8 cellular contexts compared by ENCODE assay signal in genomic region chr5:163565492-163565891, GRCh38.
DNase-seq lines count a peak whose midpoint lies in the region; ATAC-seq, FAIRE-seq and TF ChIP-seq lines count a peak whose summit lies in the region.

No MANE protein-coding gene starts in this region.

- H3K4me1 Mint-ChIP-seq in activated naive CD8-positive, alpha-beta T cell treated with anti-CD3 and anti-CD28 coated beads, Interleukin-2, amount 50 U/mL, for 24 hours = peaks cover 28% of the 10 kb centered on the region

- no peak for FAIRE-seq in small intestine (lab: Jason Lieb, UNC)

- H3K9me3 Mint-ChIP-seq in activated naive CD8-positive, alpha-beta T cell treated with anti-CD3 and anti-CD28 coated beads, Interleukin-2, amount 50 U/mL, for 24 hours = no peaks in the 10 kb centered on the region

- WGBS in tibial nerve, 2 donors = 3% methylated on average over 11 of the region's 11 CpGs
- 4 to 7% (median 5%) methylated on average over 11 of the region's 11 CpGs for WGBS in small intestine, 3 donors

- peaks cover 52% of the 10 kb centered on the region for H3K27me3 Mint-ChIP-seq in activated naive CD8-positive, alpha-beta T cell treated with anti-CD3 and anti-CD28 coated beads, Interleukin-2, amount 50 U/mL, for 24 hours

- TF ChIP-seq EP300 in tibial nerve (IDR thresholded peaks at IDR 0.05) = no peak

- H3K4me3 ChIP-seq in ACC112 (ENCODE audit: low read depth, low read length) (peak overlapping the region; percentile 75), tibial nerve (peak overlapping the region in 3 of 4 donors; percentile 10 to 43 (median 31)), small intestine (ENCODE audit: low read depth in 1 of 2, low read length in 2 of 2) (peak overlapping the region in 1 of 2 donors; percentile 11)

- DNase-seq in activated naive CD8-positive, alpha-beta T cell treated with anti-CD3 and anti-CD28 coated beads, Interleukin-2, amount 50 U/mL, for 24 hours = no peak
- peak; percentile 73 for DNase-seq in islet precursor cell
- no peak for DNase-seq in tibial nerve (ENCODE audit: low spot score in 2 of 2)
- DNase-seq in HCEC 1CT = no peak
- DNase-seq in NCI-H446 treated with DMSO at 0.1 percent for 48 hours (lab: John Stamatoyannopoulos, UW) = no peak
- no peak for DNase-seq in small intestine

- H2AFZ ChIP-seq in ACC112 (ENCODE audit: low read length, unreplicated experiment) = peak overlapping the region; percentile 63

- H3K9me3 ChIP-seq in tibial nerve = no peaks in the 10 kb centered on the region
- H3K9me3 ChIP-seq in small intestine (ENCODE audit: control insufficient read depth, low read depth) = no peaks in the 10 kb centered on the region

- H3K4me3 Mint-ChIP-seq in activated naive CD8-positive, alpha-beta T cell treated with anti-CD3 and anti-CD28 coated beads, Interleukin-2, amount 50 U/mL, for 24 hours = peak overlapping the region; percentile 49

- H3K27ac ChIP-seq in ACC112 (ENCODE audit: low read depth, low read length) = no peak overlapping the region
- H3K27ac ChIP-seq in tibial nerve = no peak overlapping the region
- H3K27ac ChIP-seq in small intestine (ENCODE audit: low read depth in 1 of 2, low read length in 1 of 2) = no peak overlapping the region

- TF ChIP-seq CTCF in tibial nerve (IDR thresholded peaks at IDR 0.05) = no peak

- H3K36me3 Mint-ChIP-seq in activated naive CD8-positive, alpha-beta T cell treated with anti-CD3 and anti-CD28 coated beads, Interleukin-2, amount 50 U/mL, for 24 hours (ENCODE audit: low read depth) = no peaks in the 10 kb centered on the region

- no peak overlapping the region for H3K27ac Mint-ChIP-seq in activated naive CD8-positive, alpha-beta T cell treated with anti-CD3 and anti-CD28 coated beads, Interleukin-2, amount 50 U/mL, for 24 hours

- H3K36me3 ChIP-seq in ACC112 (ENCODE audit: insufficient read depth, low read length) (no peaks in the 10 kb centered on the region), tibial nerve (no peaks in the 10 kb centered on the region), small intestine (ENCODE audit: control insufficient read depth in 2 of 2, insufficient read depth in 2 of 2, low read length in 2 of 2) (no peaks in the 10 kb centered on the region)

- no peaks in the 10 kb centered on the region for H3K79me2 ChIP-seq in ACC112 (ENCODE audit: control insufficient read depth, insufficient read depth, low read length, unreplicated experiment)

- peak; percentile 13 for ATAC-seq in GM21528 (IDR thresholded peaks at IDR 0.05; ENCODE audit: low FRiP score, unreplicated experiment)
- ATAC-seq in activated naive CD8-positive, alpha-beta T cell treated with anti-CD3 and anti-CD28 coated beads, Interleukin-2, amount 50 U/mL, for 24 hours = no peak

- H3K4me1 ChIP-seq in ACC112 (ENCODE audit: control insufficient read depth, insufficient read depth, low read length, unreplicated experiment) (no peaks in the 10 kb centered on the region), tibial nerve (peaks cover 0 to 29% (median 12%) of the 10 kb centered on the region in 4 donors), small intestine (ENCODE audit: control insufficient read depth in 2 of 2, insufficient read depth in 1 of 2, low read depth in 1 of 2, low read length in 1 of 2) (peaks cover 2 to 3% of the 10 kb centered on the region in 2 donors)

- peaks cover 25% of the 10 kb centered on the region for H3K27me3 ChIP-seq in ACC112 (ENCODE audit: insufficient read depth, low read length)
- peaks cover 0 to 34% of the 10 kb centered on the region in 2 donors for H3K27me3 ChIP-seq in tibial nerve
- peaks cover 0 to 2% of the 10 kb centered on the region in 2 donors for H3K27me3 ChIP-seq in small intestine (ENCODE audit: control insufficient read depth in 2 of 2, insufficient read depth in 2 of 2, low read length in 2 of 2)

- no peak for TF ChIP-seq POLR2A in tibial nerve (IDR thresholded peaks at IDR 0.05)
